In genomic region chr12:116370886-116371580, GRCh38 we compare ENCODE assay signal across 1 cellular context.
TF ChIP-seq lines count a peak whose summit lies in the region.

No MANE protein-coding gene starts in this region.

TF ChIP-seq in H1, 55 proteins besides CTCF, POLR2A, EP300 and RAD21:
- TF ChIP-seq FOSL1 (IDR thresholded peaks at IDR 0.05; ENCODE audit: insufficient read depth, low read depth, low read length) (0 out of 2 replicates have a peak, but pooled peaks have one; percentile 12), SAP30 (IDR thresholded peaks at IDR 0.05; ENCODE audit: insufficient read depth, insufficient replicate concordance, low read length) (no peak)
TF ChIP-seq in H1: peak in this region for 1.
